Comparison of ENCODE assay signal across 8 cellular contexts in genomic region chr11:79438631-79439429, GRCh38. TPM values are rescaled to one million over a fixed set of nuclear protein-coding genes. Genes with fewer than 3 reads are reported as not detected.
DNase-seq lines count a peak whose midpoint lies in the region; ATAC-seq and TF ChIP-seq lines count a peak whose summit lies in the region.

No MANE protein-coding gene starts in this region.

- DNase-seq in EL (peak; percentile 18), NCI-H526 (lab: John Stamatoyannopoulos, UW) (peak; percentile 65 to 81), fibroblast of mammary gland (ENCODE audit: low read depth) (peak; percentile 54), ovary (peak; percentile 56 to 70 (median 59)), NCI-H187 treated with DMSO at 0.1 percent for 48 hours (lab: John Stamatoyannopoulos, UW) (no peak)
- DNase-seq in stimulated activated effector memory CD8-positive, alpha-beta T cell treated with anti-CD3 and anti-CD28 coated beads, Interleukin-12 subunit alpha, Interleukin-12 subunit beta, amount 100 ng/mL, for 72 hours (ENCODE audit: low spot score in 2 of 2): no peak

- intact Hi-C loops in ovary (cut with DNase I): loop anchor here in 2 of 4 donors (5.0 to 10.0 kb wide), 3 partner anchors 194 to 267 kb away; no protein-coding TSS in a partner anchor

- peak; percentile 46 for TF ChIP-seq POLR2A in ovary (IDR thresholded peaks at IDR 0.05)

- H3K9me3 ChIP-seq in ovary: no peaks in the 10 kb centered on the region

- peaks cover 9% of the 10 kb centered on the region for H3K4me1 ChIP-seq in ovary (ENCODE audit: insufficient read depth)

- no peak overlapping the region for H3K27ac Mint-ChIP-seq in stimulated activated effector memory CD8-positive, alpha-beta T cell treated with anti-CD3 and anti-CD28 coated beads, Interleukin-12 subunit alpha, Interleukin-12 subunit beta, amount 100 ng/mL, for 72 hours

- TF ChIP-seq EP300 in ovary (IDR thresholded peaks at IDR 0.05): no peak

- peak overlapping the region; percentile 70 to 84 for H3K27ac ChIP-seq in ovary

- no peaks in the 10 kb centered on the region for H3K36me3 Mint-ChIP-seq in stimulated activated effector memory CD8-positive, alpha-beta T cell treated with anti-CD3 and anti-CD28 coated beads, Interleukin-12 subunit alpha, Interleukin-12 subunit beta, amount 100 ng/mL, for 72 hours

- peak overlapping the region; percentile 79 for H3K4me3 ChIP-seq in fibroblast of mammary gland (ENCODE audit: control insufficient read depth, low read depth, low read length)
- peak overlapping the region; percentile 63 for H3K4me3 ChIP-seq in ovary

- no peaks in the 10 kb centered on the region for H3K36me3 ChIP-seq in ovary

- H3K27me3 ChIP-seq in ovary: no peaks in the 10 kb centered on the region

- TF ChIP-seq CTCF in fibroblast of mammary gland (conservative IDR thresholded peaks at IDR 0.05; ENCODE audit: control insufficient read depth, insufficient read depth, low read depth, low read length) (no peak), ovary (IDR thresholded peaks at IDR 0.05) (no peak)

- peaks cover 7% of the 10 kb centered on the region for H3K9me3 Mint-ChIP-seq in stimulated activated effector memory CD8-positive, alpha-beta T cell treated with anti-CD3 and anti-CD28 coated beads, Interleukin-12 subunit alpha, Interleukin-12 subunit beta, amount 100 ng/mL, for 72 hours

- H3K4me3 Mint-ChIP-seq in stimulated activated effector memory CD8-positive, alpha-beta T cell treated with anti-CD3 and anti-CD28 coated beads, Interleukin-12 subunit alpha, Interleukin-12 subunit beta, amount 100 ng/mL, for 72 hours: no peak overlapping the region

- 0 to 4% (median 1%) methylated on average over 42 to 43 of the region's 43 CpGs for WGBS in ovary, 3 donors

- no peak for ATAC-seq in GM21360 (IDR thresholded peaks at IDR 0.05; ENCODE audit: unreplicated experiment)
- no peak for ATAC-seq in GM21390 (IDR thresholded peaks at IDR 0.05; ENCODE audit: unreplicated experiment)
- ATAC-seq in stimulated activated effector memory CD8-positive, alpha-beta T cell treated with anti-CD3 and anti-CD28 coated beads, Interleukin-12 subunit alpha, Interleukin-12 subunit beta, amount 100 ng/mL, for 72 hours: no peak

- peaks cover 8% of the 10 kb centered on the region for H3K4me1 Mint-ChIP-seq in stimulated activated effector memory CD8-positive, alpha-beta T cell treated with anti-CD3 and anti-CD28 coated beads, Interleukin-12 subunit alpha, Interleukin-12 subunit beta, amount 100 ng/mL, for 72 hours

RNA-seq across cellular contexts. Expression of gene TENM4, which starts 2.0 kb away (rescaled TPM):
- 100 to 1,000 TPM in 5 of 7 donors, 10 to 100 TPM in 2; 61.2 to 206 (median 117) TPM for total RNA-seq in ovary
- 10 to 100 TPM; 11.0 to 19.3 TPM for polyA plus RNA-seq in ovary

Comparison
In these comparisons a context has a peak if more than half of its experiments do, and no peak if none do; other contexts are left out.
1. DNase-seq: peak in EL (single experiment), NCI-H526 (2 of 2), fibroblast of mammary gland (single experiment) and ovary (5 of 5); none in NCI-H187 treated with DMSO at 0.1 percent for 48 hours (single experiment) and stimulated activated effector memory CD8-positive, alpha-beta T cell treated with anti-CD3 and anti-CD28 coated beads, Interleukin-12 subunit alpha, Interleukin-12 subunit beta, amount 100 ng/mL, for 72 hours (0 of 2).